In the genomic region with DNA sequence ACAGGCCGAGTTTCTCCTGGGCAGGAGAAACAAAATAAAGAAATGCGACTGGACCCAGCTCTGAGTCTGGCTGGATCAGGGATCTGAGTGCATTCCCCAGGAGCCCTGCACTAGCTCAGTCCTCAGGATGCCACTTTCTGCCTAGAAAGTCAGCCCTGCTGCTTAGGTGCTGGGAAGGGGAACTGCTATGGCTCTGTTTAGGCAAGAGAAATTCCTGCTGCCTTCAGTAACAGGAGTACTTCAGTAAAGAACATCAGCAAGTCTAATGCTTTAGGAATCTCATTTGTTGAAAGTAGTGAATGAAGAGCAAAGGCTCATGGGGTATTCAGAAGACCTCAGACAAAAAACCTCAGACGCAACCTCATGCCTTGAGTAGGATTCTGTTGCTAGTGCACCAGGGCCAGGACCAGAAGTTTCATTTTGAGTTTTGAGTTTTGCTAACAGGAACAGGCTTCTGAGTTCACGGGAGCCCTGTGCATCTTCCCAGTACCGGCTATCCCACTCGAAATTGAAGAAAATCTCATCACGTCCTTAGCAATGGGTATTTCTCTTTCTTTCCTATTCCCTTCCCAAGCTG, we compare ENCODE assay signal across 30 cellular contexts.
DNase-seq lines count a peak whose midpoint lies in the region; ATAC-seq and TF ChIP-seq lines count a peak whose summit lies in the region.
"Had no signal": no experiment of that assay in that cellular context is flagged by ENCODE, and none has a peak within 500 bp of the region (broad histone marks: within the 10 kb centered on the region; RNA-seq: fewer than 3 reads in every experiment).

No MANE protein-coding gene starts in this region.

- H3K4me1 ChIP-seq in DND-41 (ENCODE audit: insufficient read depth, low read length) = peaks cover 9% of the 10 kb centered on the region
- H3K4me1 ChIP-seq: foreskin keratinocyte, uterus had no signal

- H3K4me3 ChIP-seq in DND-41 (ENCODE audit: low read depth in 1 of 2, low read length in 2 of 2) (no peak overlapping the region), coronary artery (no peak overlapping the region)
- H3K4me3 ChIP-seq: BLaER1 treated with 17β-estradiol and CSF1 and Interleukin-3, amounts not matched to agents 10 nM and 100 nM; cardiac muscle cell; esophagus muscularis mucosa; skin epidermis; uterus had no signal

- no peak for DNase-seq in DND-41
- peak; percentile 26 for DNase-seq in coronary artery (ENCODE audit: low spot score)
- no peak for DNase-seq in stimulated activated effector memory CD8-positive, alpha-beta T cell treated with anti-CD3 and anti-CD28 coated beads, Interleukin-12 subunit alpha, Interleukin-12 subunit beta, amount 100 ng/mL, for 72 hours (ENCODE audit: low spot score in 2 of 2)
- no peak for DNase-seq in medulla oblongata (ENCODE audit: extremely low spot score)
- DNase-seq in cerebellum (ENCODE audit: low spot score) = no peak
- DNase-seq in central memory CD4-positive, alpha-beta T cell = no peak
- DNase-seq: ACHN; activated CD8-positive, alpha-beta T cell treated with anti-CD3 and anti-CD28 coated beads, Interleukin-2, amount 10 ng/mL, durations not matched to agents 7 days and 5 days; activated gamma-delta T cell; activated naive CD8-positive, alpha-beta T cell treated with anti-CD3 and anti-CD28 coated beads for 36 hours; activated T-cell treated with anti-CD3 and anti-CD28 coated beads, Interleukin-2, amount 50 U/mL, for 1 hour; aorta; DMS153; GDM1; head of caudate nucleus; kidney; NCI-H146; NCI-H226; NCI-H69; SHP77; uterus had no signal

- no peak overlapping the region for H3K27ac Mint-ChIP-seq in stimulated activated effector memory CD8-positive, alpha-beta T cell treated with anti-CD3 and anti-CD28 coated beads, Interleukin-12 subunit alpha, Interleukin-12 subunit beta, amount 100 ng/mL, for 72 hours
- H3K27ac Mint-ChIP-seq: activated CD8-positive, alpha-beta T cell treated with anti-CD3 and anti-CD28 coated beads, Interleukin-2, amount 10 ng/mL, durations not matched to agents 7 days and 5 days; activated naive CD8-positive, alpha-beta T cell treated with anti-CD3 and anti-CD28 coated beads for 36 hours; nephron had no signal

- no peaks in the 10 kb centered on the region for H3K36me3 Mint-ChIP-seq in stimulated activated effector memory CD8-positive, alpha-beta T cell treated with anti-CD3 and anti-CD28 coated beads, Interleukin-12 subunit alpha, Interleukin-12 subunit beta, amount 100 ng/mL, for 72 hours
- H3K36me3 Mint-ChIP-seq: activated naive CD8-positive, alpha-beta T cell treated with anti-CD3 and anti-CD28 coated beads for 36 hours had no signal

- no peaks in the 10 kb centered on the region for H3K27me3 ChIP-seq in DND-41 (ENCODE audit: insufficient read depth, low read length, poor library complexity)
- H3K27me3 ChIP-seq: BLaER1 treated with 17β-estradiol and CSF1 and Interleukin-3, amounts not matched to agents 10 nM and 100 nM; cardiac muscle cell; esophagus muscularis mucosa; foreskin keratinocyte; uterus had no signal

- no peaks in the 10 kb centered on the region for H3K9me3 ChIP-seq in DND-41 (ENCODE audit: insufficient read depth, low read length, severe bottlenecking)
- H3K9me3 ChIP-seq: BLaER1 treated with 17β-estradiol and CSF1 and Interleukin-3, amounts not matched to agents 10 nM and 100 nM; esophagus muscularis mucosa; uterus had no signal

- no peak overlapping the region for H3K9ac ChIP-seq in DND-41 (ENCODE audit: low read depth, low read length)
- H3K9ac ChIP-seq: BLaER1 treated with 17β-estradiol and CSF1 and Interleukin-3, amounts not matched to agents 10 nM and 100 nM had no signal

- H3K4me3 Mint-ChIP-seq in stimulated activated effector memory CD8-positive, alpha-beta T cell treated with anti-CD3 and anti-CD28 coated beads, Interleukin-12 subunit alpha, Interleukin-12 subunit beta, amount 100 ng/mL, for 72 hours = peak overlapping the region; percentile 14
- H3K4me3 Mint-ChIP-seq: activated CD8-positive, alpha-beta T cell treated with anti-CD3 and anti-CD28 coated beads, Interleukin-2, amount 10 ng/mL, durations not matched to agents 7 days and 5 days; activated naive CD8-positive, alpha-beta T cell treated with anti-CD3 and anti-CD28 coated beads for 36 hours; IgD-negative memory B cell; nephron had no signal

- H3K4me1 Mint-ChIP-seq in stimulated activated effector memory CD8-positive, alpha-beta T cell treated with anti-CD3 and anti-CD28 coated beads, Interleukin-12 subunit alpha, Interleukin-12 subunit beta, amount 100 ng/mL, for 72 hours = peaks cover 12% of the 10 kb centered on the region
- H3K4me1 Mint-ChIP-seq: activated naive CD8-positive, alpha-beta T cell treated with anti-CD3 and anti-CD28 coated beads for 36 hours; nephron had no signal

- no peak overlapping the region for H2AFZ ChIP-seq in DND-41 (ENCODE audit: low read depth, low read length)

- TF ChIP-seq CTCF in DND-41 (IDR thresholded peaks at IDR 0.05; ENCODE audit: borderline replicate concordance, extremely low read depth, low read length, poor library complexity, severe bottlenecking) (no peak), coronary artery (IDR thresholded peaks at IDR 0.05) (no peak)

- H3K79me2 ChIP-seq in DND-41 (ENCODE audit: insufficient read depth, low read length) = no peaks in the 10 kb centered on the region

- H3K36me3 ChIP-seq in DND-41 (ENCODE audit: insufficient read depth, low read length) = peaks cover 71% of the 10 kb centered on the region
- H3K36me3 ChIP-seq: cardiac muscle cell, uterus had no signal

- ATAC-seq in DND-41 (ENCODE audit: insufficient read depth, low read depth) (no peak), HG02852 (IDR thresholded peaks at IDR 0.05; ENCODE audit: unreplicated experiment) (peak; percentile 65)
- ATAC-seq in stimulated activated effector memory CD8-positive, alpha-beta T cell treated with anti-CD3 and anti-CD28 coated beads, Interleukin-12 subunit alpha, Interleukin-12 subunit beta, amount 100 ng/mL, for 72 hours = peak; percentile 71
- ATAC-seq: activated CD8-positive, alpha-beta T cell treated with anti-CD3 and anti-CD28 coated beads, Interleukin-2, amount 10 ng/mL, durations not matched to agents 7 days and 5 days; foreskin keratinocyte; Panc1 had no signal

- H4K20me1 ChIP-seq in DND-41 (ENCODE audit: insufficient read depth, low read length) = no peaks in the 10 kb centered on the region
- H4K20me1 ChIP-seq: BLaER1 treated with 17β-estradiol and CSF1 and Interleukin-3, amounts not matched to agents 10 nM and 100 nM had no signal

- 0 out of 2 replicates have a peak overlapping the region, but pooled peaks have one; percentile 13 for H3K27ac ChIP-seq in DND-41 (ENCODE audit: low read length)
- peak overlapping the region in 1 of 2 donors; percentile 21 for H3K27ac ChIP-seq in coronary artery
- H3K27ac ChIP-seq: BLaER1 treated with 17β-estradiol and CSF1 and Interleukin-3, amounts not matched to agents 10 nM and 100 nM; cardiac muscle cell; esophagus muscularis mucosa; foreskin keratinocyte; skin epidermis; uterus had no signal

- H3K4me2 ChIP-seq in DND-41 (ENCODE audit: insufficient read depth, low read length) = no peak overlapping the region
- H3K4me2 ChIP-seq: BLaER1 treated with 17β-estradiol and CSF1 and Interleukin-3, amounts not matched to agents 10 nM and 100 nM had no signal

- no peaks in the 10 kb centered on the region for H3K9me3 Mint-ChIP-seq in stimulated activated effector memory CD8-positive, alpha-beta T cell treated with anti-CD3 and anti-CD28 coated beads, Interleukin-12 subunit alpha, Interleukin-12 subunit beta, amount 100 ng/mL, for 72 hours
- H3K9me3 Mint-ChIP-seq: activated naive CD8-positive, alpha-beta T cell treated with anti-CD3 and anti-CD28 coated beads for 36 hours; IgD-negative memory B cell; nephron had no signal
